Comparison of ENCODE assay signal across 8 cellular contexts in genomic region chr12:57087689-57088441, GRCh38. TPM values are rescaled to one million over a fixed set of nuclear protein-coding genes. Genes with fewer than 3 reads are reported as not detected.
DNase-seq lines count a peak whose midpoint lies in the region; ATAC-seq and TF ChIP-seq lines count a peak whose summit lies in the region.

No MANE protein-coding gene starts in this region.

- TF ChIP-seq CTCF in colonic mucosa (IDR thresholded peaks at IDR 0.05) (no peak), right lobe of liver (IDR thresholded peaks at IDR 0.05) (no peak)

- H3K9me3 ChIP-seq in colonic mucosa (no peaks in the 10 kb centered on the region), right lobe of liver (no peaks in the 10 kb centered on the region)

- peak; percentile 67 for DNase-seq in NCI-H748 (lab: John Stamatoyannopoulos, UW; ENCODE audit: unreplicated experiment)
- DNase-seq in NCI-H748 treated with DMSO at 0.1 percent for 48 hours (lab: John Stamatoyannopoulos, UW), result no peak
- peak; percentile 78 for DNase-seq in NCI-H2196 (lab: John Stamatoyannopoulos, UW; ENCODE audit: unreplicated experiment)
- DNase-seq in activated CD4-positive, alpha-beta T cell treated with anti-CD3 and anti-CD28 coated beads for 48 hours, result peak; percentile 89
- DNase-seq in colonic mucosa, result peak; percentile 83
- peak; percentile 86 to 87 (median 87) for DNase-seq in right lobe of liver
- DNase-seq in stimulated activated CD4-positive, alpha-beta T cell treated with anti-CD3 and anti-CD28 coated beads, TNF-alpha, amount 100 ng/mL, for 1 hour (ENCODE audit: low read depth in 3 of 3, low spot score in 1 of 3), result peak; percentile 45 to 66 (median 58)

- H3K36me3 ChIP-seq in colonic mucosa (no peaks in the 10 kb centered on the region), right lobe of liver (peaks cover 0 to 18% (median 10%) of the 10 kb centered on the region in 4 donors)

- peak overlapping the region; percentile 86 to 89 for H3K9ac ChIP-seq in colonic mucosa (ENCODE audit: low read depth in 2 of 2, low read length in 2 of 2)

- WGBS in right lobe of liver (ENCODE audit: insufficient coverage, low coverage, low lambda C conversion rate, missing lambda C conversion rate), result 2% methylated on average over 15 of the region's 41 CpGs

- intact Hi-C loops in colonic mucosa (cut with DNase I) (no loop called here), right lobe of liver (cut with DNase I) (no loop called here)

- ATAC-seq in HG02884 (IDR thresholded peaks at IDR 0.05; ENCODE audit: unreplicated experiment), result peak; percentile 36
- ATAC-seq in right lobe of liver, result peak; percentile 37 to 55 (median 42)

- no peaks in the 10 kb centered on the region for H3K27me3 ChIP-seq in colonic mucosa
- H3K27me3 ChIP-seq in right lobe of liver, result no peaks in the 10 kb centered on the region

- H3K4me3 ChIP-seq in colonic mucosa (peak overlapping the region; percentile 78), right lobe of liver (peak overlapping the region; percentile 58 to 78 (median 68))

- H3K4me1 ChIP-seq in colonic mucosa (peaks cover 4% of the 10 kb centered on the region), right lobe of liver (peaks cover 0 to 20% (median 10%) of the 10 kb centered on the region in 4 donors)

- H3K27ac ChIP-seq in colonic mucosa, result peak overlapping the region; percentile 96
- H3K27ac ChIP-seq in right lobe of liver, result peak overlapping the region; percentile 96 to 98 (median 98)

- TF ChIP-seq POLR2A in right lobe of liver (IDR thresholded peaks at IDR 0.05), result no peak

RNA-seq across cellular contexts. Expression of gene NAB2, which starts 1.0 kb away (rescaled TPM):
- 1 to 10 TPM; 4.8 to 7.0 TPM for total RNA-seq in colonic mucosa
- total RNA-seq in right lobe of liver, result 10 to 100 TPM in 2 of 6 experiments, 1 to 10 TPM in 4; 6.1 to 13.1 (median 8.9) TPM

RNA-seq across cellular contexts. Expression of gene NEMP1, which starts 9.3 kb away (rescaled TPM):
- total RNA-seq in colonic mucosa (10 to 100 TPM in 1 of 2 donors, 1 to 10 TPM in 1; 7.3 to 21.1 TPM), right lobe of liver (1 to 10 TPM; 3.8 to 6.2 (median 4.8) TPM)

RNA-seq across cellular contexts. Expression of gene STAT6, which starts 23.3 kb away (rescaled TPM):
- 100 to 1,000 TPM; 161 to 181 TPM for total RNA-seq in colonic mucosa
- total RNA-seq in right lobe of liver, result 100 to 1,000 TPM in 3 of 6 experiments, 10 to 100 TPM in 3; 61.8 to 108 (median 94.7) TPM

RNA-seq across cellular contexts. Expression of gene MYO1A, which starts 37.9 kb away (rescaled TPM):
- total RNA-seq in colonic mucosa (100 to 1,000 TPM; 261 to 273 TPM), right lobe of liver (1 to 10 TPM in 1 of 6 experiments, under 1 TPM in 4, not detected in 1; 0.27 to 1.9 (median 0.68) TPM)

RNA-seq across cellular contexts. Expression of gene LRP1, which starts 40.4 kb away (rescaled TPM):
- total RNA-seq in colonic mucosa (100 to 1,000 TPM; 107 to 123 TPM), right lobe of liver (100 to 1,000 TPM; 268 to 387 (median 301) TPM)
